In the genomic region with DNA sequence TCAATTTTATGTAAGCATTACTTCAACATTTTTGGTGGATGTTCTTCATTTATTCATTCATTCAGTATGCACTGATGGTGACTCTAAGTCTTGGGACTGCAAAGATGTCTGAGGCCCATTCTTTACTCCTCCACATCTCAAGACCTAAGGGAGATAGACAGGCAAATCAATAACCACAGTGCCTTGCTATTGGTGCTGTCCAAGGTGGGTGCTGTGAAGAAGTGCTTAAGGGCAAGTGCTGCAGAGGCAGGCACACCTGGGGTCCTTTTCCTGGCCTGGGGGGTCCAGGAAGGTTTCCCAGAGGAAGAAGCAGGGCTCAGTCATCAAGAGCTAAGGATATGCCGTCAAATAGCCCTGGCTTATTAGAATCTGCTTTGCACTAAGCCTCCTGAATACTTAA, we compare ENCODE assay signal across 1 cellular context.
A peak's percentile ranks its signal among the peaks of the same experiment; 100 is the strongest.
TF ChIP-seq lines count a peak whose summit lies in the region.

No MANE protein-coding gene starts in this region.

TF ChIP-seq in HepG2, 621 proteins besides CTCF, POLR2A, EP300 and RAD21 (continued from another document):
- TF ChIP-seq, protein P1, sequence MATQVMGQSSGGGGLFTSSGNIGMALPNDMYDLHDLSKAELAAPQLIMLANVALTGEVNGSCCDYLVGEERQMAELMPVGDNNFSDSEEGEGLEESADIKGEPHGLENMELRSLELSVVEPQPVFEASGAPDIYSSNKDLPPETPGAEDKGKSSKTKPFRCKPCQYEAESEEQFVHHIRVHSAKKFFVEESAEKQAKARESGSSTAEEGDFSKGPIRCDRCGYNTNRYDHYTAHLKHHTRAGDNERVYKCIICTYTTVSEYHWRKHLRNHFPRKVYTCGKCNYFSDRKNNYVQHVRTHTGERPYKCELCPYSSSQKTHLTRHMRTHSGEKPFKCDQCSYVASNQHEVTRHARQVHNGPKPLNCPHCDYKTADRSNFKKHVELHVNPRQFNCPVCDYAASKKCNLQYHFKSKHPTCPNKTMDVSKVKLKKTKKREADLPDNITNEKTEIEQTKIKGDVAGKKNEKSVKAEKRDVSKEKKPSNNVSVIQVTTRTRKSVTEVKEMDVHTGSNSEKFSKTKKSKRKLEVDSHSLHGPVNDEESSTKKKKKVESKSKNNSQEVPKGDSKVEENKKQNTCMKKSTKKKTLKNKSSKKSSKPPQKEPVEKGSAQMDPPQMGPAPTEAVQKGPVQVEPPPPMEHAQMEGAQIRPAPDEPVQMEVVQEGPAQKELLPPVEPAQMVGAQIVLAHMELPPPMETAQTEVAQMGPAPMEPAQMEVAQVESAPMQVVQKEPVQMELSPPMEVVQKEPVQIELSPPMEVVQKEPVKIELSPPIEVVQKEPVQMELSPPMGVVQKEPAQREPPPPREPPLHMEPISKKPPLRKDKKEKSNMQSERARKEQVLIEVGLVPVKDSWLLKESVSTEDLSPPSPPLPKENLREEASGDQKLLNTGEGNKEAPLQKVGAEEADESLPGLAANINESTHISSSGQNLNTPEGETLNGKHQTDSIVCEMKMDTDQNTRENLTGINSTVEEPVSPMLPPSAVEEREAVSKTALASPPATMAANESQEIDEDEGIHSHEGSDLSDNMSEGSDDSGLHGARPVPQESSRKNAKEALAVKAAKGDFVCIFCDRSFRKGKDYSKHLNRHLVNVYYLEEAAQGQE (IDR thresholded peaks at IDR 0.05; ENCODE audit: borderline replicate concordance in 1 of 2, low read depth in 1 of 2, low read length in 2 of 2): peak; percentile 4 to 58; a peak in 3 of 4 replicates
- no peak for TF ChIP-seq CCAR2 (optimal IDR thresholded peaks at IDR 0.05; ENCODE audit: low read depth, low read length)
- no peak for TF ChIP-seq ZSCAN29 (CRISPR knock-in tag; conservative IDR thresholded peaks at IDR 0.05)
- TF ChIP-seq, protein P2, sequence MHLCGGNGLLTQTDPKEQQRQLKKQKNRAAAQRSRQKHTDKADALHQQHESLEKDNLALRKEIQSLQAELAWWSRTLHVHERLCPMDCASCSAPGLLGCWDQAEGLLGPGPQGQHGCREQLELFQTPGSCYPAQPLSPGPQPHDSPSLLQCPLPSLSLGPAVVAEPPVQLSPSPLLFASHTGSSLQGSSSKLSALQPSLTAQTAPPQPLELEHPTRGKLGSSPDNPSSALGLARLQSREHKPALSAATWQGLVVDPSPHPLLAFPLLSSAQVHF (CRISPR knock-in tag; IDR thresholded peaks at IDR 0.05): no peak
- peak; percentile 26; the same call in 1 of the 2 replicates for TF ChIP-seq MIER2 (CRISPR knock-in tag; IDR thresholded peaks at IDR 0.05)
- TF ChIP-seq, protein P3, sequence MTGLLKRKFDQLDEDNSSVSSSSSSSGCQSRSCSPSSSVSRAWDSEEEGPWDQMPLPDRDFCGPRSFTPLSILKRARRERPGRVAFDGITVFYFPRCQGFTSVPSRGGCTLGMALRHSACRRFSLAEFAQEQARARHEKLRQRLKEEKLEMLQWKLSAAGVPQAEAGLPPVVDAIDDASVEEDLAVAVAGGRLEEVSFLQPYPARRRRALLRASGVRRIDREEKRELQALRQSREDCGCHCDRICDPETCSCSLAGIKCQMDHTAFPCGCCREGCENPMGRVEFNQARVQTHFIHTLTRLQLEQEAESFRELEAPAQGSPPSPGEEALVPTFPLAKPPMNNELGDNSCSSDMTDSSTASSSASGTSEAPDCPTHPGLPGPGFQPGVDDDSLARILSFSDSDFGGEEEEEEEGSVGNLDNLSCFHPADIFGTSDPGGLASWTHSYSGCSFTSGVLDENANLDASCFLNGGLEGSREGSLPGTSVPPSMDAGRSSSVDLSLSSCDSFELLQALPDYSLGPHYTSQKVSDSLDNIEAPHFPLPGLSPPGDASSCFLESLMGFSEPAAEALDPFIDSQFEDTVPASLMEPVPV (CRISPR knock-in tag; IDR thresholded peaks at IDR 0.05): no peak
